ENCODE assay signal across 9 cellular contexts in genomic region chr7:139774376-139774775, GRCh38. TPM values are rescaled to one million over a fixed set of nuclear protein-coding genes. Genes with fewer than 3 reads are reported as not detected.
DNase-seq lines count a peak whose midpoint lies in the region; ATAC-seq, FAIRE-seq and TF ChIP-seq lines count a peak whose summit lies in the region.
"Had no signal": no experiment of that assay in that cellular context is flagged by ENCODE, and none has a peak within 500 bp of the region (broad histone marks: within the 10 kb centered on the region; RNA-seq: fewer than 3 reads in every experiment).

No MANE protein-coding gene starts in this region.

- no peaks in the 10 kb centered on the region for H4K20me1 ChIP-seq in GM12878 (ENCODE audit: control insufficient read depth, insufficient read depth)

- in situ Hi-C loops in GM12878 (cut with MboI) = loop anchor here (5.0 kb wide), 2 partner anchors 127 to 228 kb away; no protein-coding TSS in a partner anchor

- H3K4me1 ChIP-seq in GM12878 (ENCODE audit: control insufficient read depth, insufficient read depth, low read length) = peaks cover 24% of the 10 kb centered on the region
- peaks cover 0 to 63% (median 23%) of the 10 kb centered on the region in 4 donors for H3K4me1 ChIP-seq in right lobe of liver
- peaks cover 0 to 21% (median 17%) of the 10 kb centered on the region in 4 donors for H3K4me1 ChIP-seq in sigmoid colon

- TF ChIP-seq EP300 in GM12878 (IDR thresholded peaks at IDR 0.05; ENCODE audit: borderline replicate concordance in 1 of 2, control insufficient read depth in 1 of 2, low read depth in 2 of 2, low read length in 2 of 2) (no peak), sigmoid colon (IDR thresholded peaks at IDR 0.05) (no peak)

- H3K9me3 ChIP-seq in AG04450 (ENCODE audit: control insufficient read depth, insufficient read depth, low read length) (no peaks in the 10 kb centered on the region; the same call in 1 of the 2 replicates), GM12878 (replicated peaks; ENCODE audit: control insufficient read depth, insufficient read depth, low read length) (no peaks in the 10 kb centered on the region), right lobe of liver (no peaks in the 10 kb centered on the region), sigmoid colon (no peaks in the 10 kb centered on the region)

- ATAC-seq in GM12878 = no peak
- no peak for ATAC-seq in right lobe of liver
- ATAC-seq in HG03196 (IDR thresholded peaks at IDR 0.05; ENCODE audit: unreplicated experiment) = no peak

- TF ChIP-seq CTCF in AG04450 (IDR thresholded peaks at IDR 0.05; ENCODE audit: low read depth, low read length) (no peak), GM12878 (IDR thresholded peaks at IDR 0.05 in 2 of 3, conservative IDR thresholded peaks at IDR 0.05 in 1 of 3; ENCODE audit: control insufficient read depth in 2 of 3, extremely low read depth in 1 of 3, insufficient read depth in 1 of 3, low read depth in 3 of 3, low read length in 3 of 3) (no peak), right lobe of liver (IDR thresholded peaks at IDR 0.05) (no peak), sigmoid colon (IDR thresholded peaks at IDR 0.05) (no peak)

- WGBS in GM12878 (ENCODE audit: insufficient coverage, insufficient replicate concordance, low lambda C conversion rate, missing lambda C conversion rate) = 0% methylated on average over 1 of the region's 1 CpG
- WGBS in right lobe of liver (ENCODE audit: insufficient coverage, low coverage, low lambda C conversion rate, missing lambda C conversion rate) = 82% methylated on average over 1 of the region's 1 CpG
- WGBS in sigmoid colon, 2 donors = 87 to 91% methylated on average over 1 of the region's 1 CpG

- H2AFZ ChIP-seq in GM12878 (ENCODE audit: control insufficient read depth, low read depth, low read length) = no peak overlapping the region

- H3K79me2 ChIP-seq in GM12878 (ENCODE audit: control insufficient read depth, insufficient read depth, low read length) = peaks cover 55% of the 10 kb centered on the region

- no TSS peak for BruUV-seq in GM12878 (replicated peaks; lab: Mats Ljungman, UMichigan)

- TF ChIP-seq POLR2A in GM12878 (IDR thresholded peaks at IDR 0.05; ENCODE audit: low read depth, low read length) = no peak
- no peak for TF ChIP-seq POLR2A in right lobe of liver (IDR thresholded peaks at IDR 0.05)
- no peak for TF ChIP-seq POLR2A in sigmoid colon (IDR thresholded peaks at IDR 0.05)

- TF ChIP-seq RAD21 in GM12878 (IDR thresholded peaks at IDR 0.05; ENCODE audit: insufficient read depth, low read depth, low read length) = no peak

- peak overlapping the region; percentile 88 for H3K4me3 ChIP-seq in AG04450 (ENCODE audit: low read depth, low read length)
- H3K4me3 ChIP-seq in GM12878 = no peak overlapping the region
- H3K4me3 ChIP-seq in right lobe of liver = no peak overlapping the region
- H3K4me3 ChIP-seq in sigmoid colon = no peak overlapping the region

- peak overlapping the region; percentile 78 for H3K4me2 ChIP-seq in GM12878 (ENCODE audit: control insufficient read depth, insufficient read depth)

- peak; percentile 52 for FAIRE-seq in GM12878 (lab: Jason Lieb, UNC)

- DNase-seq in AG04450 (ENCODE audit: low read depth, low spot score) = peak; percentile 33
- peak; percentile 88 for DNase-seq in HT1080 (ENCODE audit: low read depth)
- no peak for DNase-seq in GM12878 (ENCODE audit: low read depth, low spot score)
- DNase-seq in right lobe of liver = no peak
- DNase-seq in NOMO-1 treated with DMSO at 0.1 percent for 48 hours (lab: John Stamatoyannopoulos, UW; ENCODE audit: unreplicated experiment) = no peak
- DNase-seq in HK-2 (ENCODE audit: unreplicated experiment) = no peak
- no peak for DNase-seq in sigmoid colon
- DNase-seq: WERI-Rb-1 had no signal

- H3K36me3 ChIP-seq in GM12878 (ENCODE audit: control insufficient read depth in 2 of 2, insufficient read depth in 2 of 2, low read length in 1 of 2) = no peaks in the 10 kb centered on the region; a peak in 1 of 4 replicates
- H3K36me3 ChIP-seq in right lobe of liver = no peaks in the 10 kb centered on the region
- no peaks in the 10 kb centered on the region for H3K36me3 ChIP-seq in sigmoid colon

- CTCF ChIA-PET in AG04450 (lab: Charles Lee) = interaction anchor here (0.8 to 1.0 kb wide), 2 partner anchors 27 to 110 kb away, joined by 3 read pairs; no protein-coding TSS in a partner anchor
- CTCF ChIA-PET in GM12878 (lab: Yijun Ruan, JAX) = interaction anchor here (1.0 to 1.8 kb wide), 5 partner anchors 30 to 173 kb away, joined by 3 to 11 read pairs (median 5); no protein-coding TSS in a partner anchor

- no peaks in the 10 kb centered on the region for H3K27me3 ChIP-seq in AG04450 (ENCODE audit: control insufficient read depth, insufficient read depth, low read length)
- peaks cover 0 to 10% of the 10 kb centered on the region in 2 experiments; a peak in 1 of 4 replicates for H3K27me3 ChIP-seq in GM12878 (replicated peaks in 1 of 2; ENCODE audit: control insufficient read depth in 2 of 2, insufficient read depth in 2 of 2, low read length in 1 of 2)
- H3K27me3 ChIP-seq in right lobe of liver = no peaks in the 10 kb centered on the region
- H3K27me3 ChIP-seq in sigmoid colon = no peaks in the 10 kb centered on the region

- H3K9ac ChIP-seq in GM12878 (ENCODE audit: control insufficient read depth, insufficient read depth, low read length) = no peak overlapping the region

- POLR2A ChIA-PET in AG04450 (lab: Yijun Ruan, JAX) (interaction anchor here (1.2 kb wide), 1 partner anchor 141 kb away, joined by 7 read pairs; no protein-coding TSS in a partner anchor), GM12878 (lab: Charles Lee) (interaction anchor here (0.8 kb wide), 1 partner anchor 128 kb away, joined by 3 read pairs; no protein-coding TSS in a partner anchor)

- intact Hi-C loops in GM12878 (cut with micrococcal nuclease; ENCODE audit: unreplicated experiment) (loop anchor here (5.0 kb wide), 1 partner anchor 172 kb away; no protein-coding TSS in a partner anchor), right lobe of liver (cut with DNase I) (no loop called here), sigmoid colon (cut with DNase I) (loop anchor here (10.0 kb wide), 2 partner anchors 400 to 550 kb away; partner anchors contain the start of gene KDM7A)

- SMC1A ChIA-PET in GM12878 (lab: Charles Lee; ENCODE audit: uncharacterized antibody, unreplicated experiment) = interaction anchor here (1.0 to 10.0 kb wide), 6 partner anchors 9 to 128 kb away, joined by 3 to 74 read pairs (median 4); no protein-coding TSS in a partner anchor

- RAD21 ChIA-PET in GM12878 (lab: Charles Lee; ENCODE audit: unreplicated experiment) = interaction anchor here (1.7 to 3.8 kb wide), 3 partner anchors 48 to 128 kb away, joined by 4 to 26 read pairs (median 22); no protein-coding TSS in a partner anchor

- H3K27ac ChIP-seq in AG04450 (ENCODE audit: low read depth, low read length) (no peak overlapping the region), GM12878 (ENCODE audit: control insufficient read depth, insufficient read depth) (peak overlapping the region; percentile 53), right lobe of liver (peak overlapping the region; percentile 35 to 93 (median 90)), sigmoid colon (no peak overlapping the region)
- H3K27ac ChIP-seq: WERI-Rb-1 had no signal

RNA-seq across cellular contexts. Expression of gene HIPK2, which starts 3.4 kb away (rescaled TPM):
- polyA plus RNA-seq in AG04450 (2011; rRNA removed) = 61.4 and 74.6 TPM in 2 replicates
- polyA minus RNA-seq in AG04450 (2011; rRNA and poly(A)+ RNA removed) = 130 and 163 TPM in 2 replicates
- total RNA-seq in HT1080 (2014; rRNA removed; shearing (Covaris generic)) = 11.8 and 20.0 TPM in 2 replicates
- 16.7 and 23.5 TPM in 2 replicates for polyA plus RNA-seq in HT1080 (2015; cell fraction: cytosol; rRNA removed)
- polyA plus RNA-seq in HT1080 (2015; cell fraction: nucleus; rRNA removed) = 17.1 and 19.8 TPM in 2 replicates
- 89.2 and 94.9 TPM in 2 replicates for total RNA-seq in GM12878 (2013; cell fraction: nucleolus; rRNA removed)
- 8.5 and 9.4 TPM in 2 replicates for total RNA-seq in GM12878 (2014; rRNA removed)
- total RNA-seq in GM12878 (2014; rRNA removed; fragmentation: Illumina TruSeq; extraction: Trizol) = 8.8 and 9.0 TPM in 2 replicates
- total RNA-seq in GM12878 (2021) = 36.5 and 39.0 TPM in 2 replicates
- polyA plus RNA-seq in GM12878 (2011; ENCODE audit: low read depth) = 15.1 TPM
- polyA plus RNA-seq in GM12878 (2011; rRNA removed) = 7.1 and 11.2 TPM in 2 replicates
- polyA plus RNA-seq in GM12878 (2011; cell fraction: cytosol; rRNA removed) = 9.9 and 12.4 TPM in 2 replicates
- polyA plus RNA-seq in GM12878 (2011; cell fraction: nucleus; rRNA removed) = 21.7 and 25.1 TPM in 2 replicates
- 16.0 and 23.3 TPM in 2 replicates for polyA plus RNA-seq in GM12878 (2012)
- polyA plus RNA-seq in GM12878 (2014; fragmentation: Illumina TruSeq; extraction: Trizol) = 15.9 and 17.3 TPM in 2 replicates
- 1 to 10 TPM; 1.7 to 3.3 TPM for polyA plus RNA-seq in GM12878 (2014; fragmentation: Nextera tagmentation; extraction: Ambion mirVana)
- polyA plus RNA-seq in GM12878 (2014; rRNA removed) = 11.3 and 14.2 TPM in 2 replicates
- 1 to 10 TPM; 9.1 to 9.3 TPM for polyA plus RNA-seq in GM12878 (2016; fragmentation: Nextera tagmentation; extraction: Ambion mirVana)
- polyA minus RNA-seq in GM12878 (2011; rRNA and poly(A)+ RNA removed) = 38.7 and 52.6 TPM in 2 replicates
- polyA minus RNA-seq in GM12878 (2011; cell fraction: cytosol; rRNA and poly(A)+ RNA removed) = 19.0 and 20.1 TPM in 2 replicates
- 16.2 and 32.7 TPM in 2 replicates for polyA minus RNA-seq in GM12878 (2011; cell fraction: nucleus; rRNA and poly(A)+ RNA removed)
- 10 to 100 TPM; 48.5 to 68.0 (median 59.6) TPM for total RNA-seq in right lobe of liver
- total RNA-seq in sigmoid colon = 10 to 100 TPM in 1 of 4 donors, 1 to 10 TPM in 3; 7.8 to 11.6 (median 8.8) TPM
- polyA plus RNA-seq in sigmoid colon = 10 to 100 TPM in 1 of 3 donors, 1 to 10 TPM in 2; 2.4 to 15.7 (median 7.6) TPM

RNA-seq across cellular contexts. Expression of gene TBXAS1, which starts 54.7 kb away (rescaled TPM):
- polyA plus RNA-seq in AG04450 (2011; rRNA removed) (51.3 and 53.2 TPM in 2 replicates), GM12878 (2011; rRNA removed) (1.4 and 1.5 TPM in 2 replicates), GM12878 (2014; fragmentation: Illumina TruSeq; extraction: Trizol) (22.8 and 35.4 TPM in 2 replicates), GM12878 (2014; fragmentation: Nextera tagmentation; extraction: Ambion mirVana) (1 to 10 TPM; 6.8 to 8.3 TPM), GM12878 (2014; rRNA removed) (21.6 and 22.0 TPM in 2 replicates), GM12878 (2016; fragmentation: Nextera tagmentation; extraction: Ambion mirVana) (10 to 100 TPM; 12.0 to 12.2 TPM), sigmoid colon (10 to 100 TPM in 2 of 3 donors, 1 to 10 TPM in 1; 6.0 to 14.2 (median 13.4) TPM)
- 27.7 and 28.2 TPM in 2 replicates for polyA minus RNA-seq in AG04450 (2011; rRNA and poly(A)+ RNA removed)
- 13.0 and 13.5 TPM in 2 replicates for total RNA-seq in HT1080 (2014; rRNA removed; shearing (Covaris generic))
- polyA plus RNA-seq in HT1080 (2015; cell fraction: cytosol; rRNA removed) = 3.8 and 5.4 TPM in 2 replicates
- polyA plus RNA-seq in HT1080 (2015; cell fraction: nucleus; rRNA removed) = 5.2 and 5.3 TPM in 2 replicates
- total RNA-seq in GM12878 (2013; cell fraction: nucleolus; rRNA removed) = 57.2 and 58.6 TPM in 2 replicates
- total RNA-seq in GM12878 (2014; rRNA removed) (32.5 and 32.7 TPM in 2 replicates), GM12878 (2014; rRNA removed; fragmentation: Illumina TruSeq; extraction: Trizol) (20.0 and 20.4 TPM in 2 replicates), GM12878 (2021) (20.0 and 20.7 TPM in 2 replicates), right lobe of liver (10 to 100 TPM in 4 of 6 experiments, 1 to 10 TPM in 2; 7.6 to 15.6 (median 12.2) TPM), sigmoid colon (10 to 100 TPM; 19.3 to 28.2 (median 21.5) TPM)
- 12.6 TPM for polyA plus RNA-seq in GM12878 (2011; ENCODE audit: low read depth)
- 0.69 and 1.4 TPM in 2 replicates for polyA plus RNA-seq in GM12878 (2011; cell fraction: cytosol; rRNA removed)
- polyA plus RNA-seq in GM12878 (2011; cell fraction: nucleus; rRNA removed) = 1.6 and 1.8 TPM in 2 replicates
- 12.1 and 20.6 TPM in 2 replicates for polyA plus RNA-seq in GM12878 (2012)
- polyA minus RNA-seq in GM12878 (2011; rRNA and poly(A)+ RNA removed) = 0.62 TPM in 1 of 2 replicates, not detected in the other
- polyA minus RNA-seq in GM12878 (2011; cell fraction: cytosol; rRNA and poly(A)+ RNA removed) = not detected in 2 replicates
- polyA minus RNA-seq in GM12878 (2011; cell fraction: nucleus; rRNA and poly(A)+ RNA removed) = 0.24 TPM in 1 of 2 replicates, not detected in the other

Comparison
In these comparisons a context has a peak if more than half of its experiments do, and no peak if none do; other contexts are left out.
1. DNase-seq: peak in AG04450 (single experiment) and HT1080 (single experiment); none in GM12878 (single experiment), right lobe of liver (0 of 3), NOMO-1 treated with DMSO at 0.1 percent for 48 hours (single experiment), HK-2 (single experiment) and sigmoid colon (single experiment).
2. H3K27ac ChIP-seq: peak in GM12878 (single experiment) and right lobe of liver (3 of 3); none in AG04450 (single experiment) and sigmoid colon (0 of 4).
3. intact Hi-C loops: an anchor here in GM12878 (5.0 kb wide) and sigmoid colon (10.0 kb wide); none called in right lobe of liver.